ENCODE assay signal across 22 cellular contexts in genomic region chr10:127277063-127277462, GRCh38.
"Had no signal": no experiment of that assay in that cellular context is flagged by ENCODE, and none has a peak within 500 bp of the region (broad histone marks: within the 10 kb centered on the region; RNA-seq: fewer than 3 reads in every experiment).

No MANE protein-coding gene starts in this region.

- DNase-seq: Karpas-422, KG1, MG63, NCI-H1092 treated with DMSO at 0.1 percent for 48 hours, NCI-H1436, NCI-H187, NCI-H2029, NCI-H2081 treated with DMSO at 0.1 percent for 48 hours, NCI-H2171, NCI-H226, NCI-H446, NCI-H510A, NCI-H524 treated with DMSO at 0.1 percent for 48 hours, NCI-H69, NCI-H774, PC-9, Peyer's patch, SHP77 treated with DMSO at 0.1 percent for 48 hours, SJCRH30 had no signal

- H3K4me3 ChIP-seq: MG63, PC-9, Peyer's patch, SJCRH30 had no signal

- H3K9me3 ChIP-seq: MG63, Peyer's patch, SJCRH30 had no signal

- H3K36me3 ChIP-seq: MG63, Peyer's patch, SJCRH30 had no signal

- H3K4me1 ChIP-seq: Peyer's patch, SJCRH30 had no signal

- ATAC-seq: Right ventricle myocardium inferior had no signal

- H2AFZ ChIP-seq: PC-9 had no signal

- H3K4me2 ChIP-seq: PC-9 had no signal

- H3K27me3 ChIP-seq: MG63, Peyer's patch, SJCRH30 had no signal

- FAIRE-seq: HTR-8/SVneo had no signal

- H3K27ac ChIP-seq: HL-60, PC-9, Peyer's patch, SJCRH30 had no signal
